9 cellular contexts compared by ENCODE assay signal in the genomic region with DNA sequence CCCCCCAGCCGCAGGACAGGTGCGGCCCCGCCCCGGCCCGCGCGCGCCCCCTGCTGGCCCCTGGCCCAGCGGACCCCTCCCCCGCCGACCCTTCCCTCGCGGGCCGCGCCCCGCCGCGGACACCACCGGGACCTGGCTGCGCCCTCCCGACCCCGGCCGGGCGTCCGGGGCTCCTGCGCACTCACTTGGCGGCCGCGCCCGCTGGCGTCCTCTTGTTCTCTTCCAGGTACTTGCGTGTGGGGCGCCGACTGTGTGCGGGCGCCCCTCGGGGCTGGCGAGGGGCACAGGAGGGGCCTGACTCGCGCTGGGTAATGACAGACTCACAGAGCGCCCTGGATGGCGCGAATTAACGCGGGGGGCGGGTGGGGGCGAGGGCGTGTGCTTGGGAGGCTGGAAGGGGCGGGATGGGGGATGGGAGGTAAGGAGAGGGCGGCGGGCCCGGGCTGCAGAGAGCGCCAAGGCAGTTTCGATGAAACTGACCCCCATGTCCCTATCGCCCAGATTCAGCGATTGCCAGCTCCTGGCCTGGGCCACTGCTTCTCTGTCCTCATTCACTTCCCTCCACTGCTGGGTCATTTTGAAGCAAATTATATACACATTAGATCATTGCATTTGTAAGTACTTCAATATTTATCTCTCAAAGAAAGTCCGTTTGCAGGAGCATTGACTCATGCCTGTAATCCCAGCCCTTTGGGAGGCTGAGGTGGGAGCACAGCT. TPM values are rescaled to one million over a fixed set of nuclear protein-coding genes. Genes with fewer than 3 reads are reported as not detected.
DNase-seq lines count a peak whose midpoint lies in the region; ATAC-seq and TF ChIP-seq lines count a peak whose summit lies in the region.
"Had no signal": no experiment of that assay in that cellular context is flagged by ENCODE, and none has a peak within 500 bp of the region (broad histone marks: within the 10 kb centered on the region; RNA-seq: fewer than 3 reads in every experiment).

No MANE protein-coding gene starts in this region.

- peak overlapping the region; percentile 67 to 84 (median 74) for H3K4me3 ChIP-seq in esophagus muscularis mucosa
- peak overlapping the region; percentile 71 for H3K4me3 ChIP-seq in neural cell (ENCODE audit: low read length)
- H3K4me3 ChIP-seq in vagina = peak overlapping the region; percentile 51 to 87

- H3K4me1 ChIP-seq in esophagus muscularis mucosa (peaks cover 14 to 51% (median 42%) of the 10 kb centered on the region in 4 donors), vagina (peaks cover 39% of the 10 kb centered on the region)

- TF ChIP-seq EP300 in esophagus muscularis mucosa (IDR thresholded peaks at IDR 0.05) (no peak), neural cell (conservative IDR thresholded peaks at IDR 0.05; ENCODE audit: poor library complexity, severe bottlenecking) (no peak)

- H3K27me3 ChIP-seq in esophagus muscularis mucosa (no peaks in the 10 kb centered on the region), neural cell (ENCODE audit: insufficient read depth, low read depth, low read length) (peaks cover 9% of the 10 kb centered on the region), vagina (no peaks in the 10 kb centered on the region)

- peak; percentile 29 to 36 (median 34) for TF ChIP-seq CTCF in esophagus muscularis mucosa (IDR thresholded peaks at IDR 0.05)
- TF ChIP-seq CTCF in neural cell (IDR thresholded peaks at IDR 0.05; ENCODE audit: poor library complexity, severe bottlenecking) = peak; percentile 71
- TF ChIP-seq CTCF in vagina (IDR thresholded peaks at IDR 0.05) = no peak

- H3K4me2 ChIP-seq in neural cell (ENCODE audit: low read length) = peak overlapping the region; percentile 91

- no peaks in the 10 kb centered on the region for H3K79me2 ChIP-seq in neural cell (replicated peaks; ENCODE audit: insufficient read depth, low read length)

- peak overlapping the region; percentile 71 for H3K9ac ChIP-seq in neural cell (ENCODE audit: low read length)

- no peak for TF ChIP-seq POLR2A in esophagus muscularis mucosa (IDR thresholded peaks at IDR 0.05; ENCODE audit: low read depth)
- TF ChIP-seq POLR2A in vagina (IDR thresholded peaks at IDR 0.05) = no peak

- no peaks in the 10 kb centered on the region for H3K36me3 ChIP-seq in esophagus muscularis mucosa
- no peaks in the 10 kb centered on the region for H3K36me3 ChIP-seq in neural cell (ENCODE audit: insufficient read depth, low read length)
- no peaks in the 10 kb centered on the region for H3K36me3 ChIP-seq in vagina

- no peaks in the 10 kb centered on the region for H3K9me2 ChIP-seq in neural cell (ENCODE audit: insufficient read depth, low read length)

- H3K9me3 ChIP-seq in esophagus muscularis mucosa (no peaks in the 10 kb centered on the region), neural cell (ENCODE audit: low read length) (no peaks in the 10 kb centered on the region), vagina (no peaks in the 10 kb centered on the region)

- H3F3A ChIP-seq in neural cell (ENCODE audit: insufficient read depth, low read length, poor library complexity, severe bottlenecking) = no peaks in the 10 kb centered on the region

- WGBS in esophagus muscularis mucosa = 13% methylated on average over 6 of the region's 57 CpGs

- H3K27ac ChIP-seq in esophagus muscularis mucosa (replicated peaks in 1 of 4) (peak overlapping the region in 3 of 4 donors; percentile 19 to 48 (median 45)), neural cell (ENCODE audit: low read length) (no peak overlapping the region), vagina (no peak overlapping the region)

- DNase-seq in NCI-H1417 (lab: John Stamatoyannopoulos, UW) (peak; percentile 47 to 88 (median 84)), NCI-H1417 treated with DMSO at 0.1 percent for 48 hours (lab: John Stamatoyannopoulos, UW) (no peak), NCI-H2171 treated with DMSO at 0.1 percent for 48 hours (lab: John Stamatoyannopoulos, UW) (peak; percentile 74), esophagus muscularis mucosa (ENCODE audit: extremely low spot score) (no peak), vagina (ENCODE audit: extremely low spot score in 2 of 2) (no peak)
- DNase-seq in activated CD8-positive, alpha-beta memory T cell treated with anti-CD3 and anti-CD28 coated beads, Interleukin-2, amount 50 U/mL, for 48 hours = peak; percentile 79

- no peak for ATAC-seq in HG02763 (IDR thresholded peaks at IDR 0.05; ENCODE audit: unreplicated experiment)

- TF ChIP-seq RAD21 in neural cell (conservative IDR thresholded peaks at IDR 0.05) = no peak

- intact Hi-C loops in esophagus muscularis mucosa (cut with DNase I) (no loop called here), vagina (cut with DNase I) (no loop called here)

- peak overlapping the region; percentile 51 for H2AFZ ChIP-seq in neural cell (ENCODE audit: low read depth, low read length)

- H4K20me1 ChIP-seq in neural cell (ENCODE audit: insufficient read depth) = no peaks in the 10 kb centered on the region

TF ChIP-seq in neural cell, 6 proteins besides CTCF, POLR2A, EP300 and RAD21:
- TF ChIP-seq SMC3 (conservative IDR thresholded peaks at IDR 0.05; ENCODE audit: poor library complexity) = peak; percentile 32
- TF ChIP-seq MXI1 (conservative IDR thresholded peaks at IDR 0.05; ENCODE audit: poor library complexity, severe bottlenecking) = peak; percentile 20
- no peak for TF ChIP-seq EZH2 (IDR thresholded peaks at IDR 0.05; ENCODE audit: borderline replicate concordance, insufficient read depth, low read length, poor library complexity, severe bottlenecking)
- TF ChIP-seq TAF1 (IDR thresholded peaks at IDR 0.05; ENCODE audit: low read depth) = no peak
TF ChIP-seq in neural cell: peak in this region for 2.

RNA-seq across cellular contexts. Expression of gene DBNDD1, which starts 0.4 kb away (rescaled TPM):
- total RNA-seq in esophagus muscularis mucosa = 10 to 100 TPM in 1 of 4 donors, 1 to 10 TPM in 3; 2.1 to 14.3 (median 5.1) TPM
- polyA plus RNA-seq in neural cell = 15.4 and 18.4 TPM in 2 replicates
- polyA minus RNA-seq in neural cell = 18.4 and 19.2 TPM in 2 replicates
- total RNA-seq in vagina = 8.1 TPM

RNA-seq across cellular contexts. Expression of gene PRDM7, which starts 57.4 kb away (rescaled TPM):
- not detected for total RNA-seq in esophagus muscularis mucosa
- not detected in 2 replicates for polyA plus RNA-seq in neural cell
- not detected in 2 replicates for polyA minus RNA-seq in neural cell
- not detected for total RNA-seq in vagina
- total RNA-seq: myocyte had no signal

Comparison
In these comparisons a context has a peak if more than half of its experiments do, and no peak if none do; other contexts are left out.
1. DNase-seq: peak in NCI-H1417 (3 of 3), NCI-H2171 treated with DMSO at 0.1 percent for 48 hours (single experiment) and activated CD8-positive, alpha-beta memory T cell treated with anti-CD3 and anti-CD28 coated beads, Interleukin-2, amount 50 U/mL, for 48 hours (single experiment); none in NCI-H1417 treated with DMSO at 0.1 percent for 48 hours (single experiment), esophagus muscularis mucosa (single experiment) and vagina (0 of 2).
2. H3K27ac ChIP-seq: peak in esophagus muscularis mucosa (3 of 4); none in neural cell (single experiment) and vagina (single experiment).
3. CTCF ChIP-seq: peak in esophagus muscularis mucosa (3 of 3) and neural cell (single experiment); none in vagina (0 of 3).
4. Peak in every context shown above with its lines, with median percentiles within 50 percentile points of each other: H3K4me3 ChIP-seq.